ENCODE assay signal across 31 cellular contexts in the genomic region with DNA sequence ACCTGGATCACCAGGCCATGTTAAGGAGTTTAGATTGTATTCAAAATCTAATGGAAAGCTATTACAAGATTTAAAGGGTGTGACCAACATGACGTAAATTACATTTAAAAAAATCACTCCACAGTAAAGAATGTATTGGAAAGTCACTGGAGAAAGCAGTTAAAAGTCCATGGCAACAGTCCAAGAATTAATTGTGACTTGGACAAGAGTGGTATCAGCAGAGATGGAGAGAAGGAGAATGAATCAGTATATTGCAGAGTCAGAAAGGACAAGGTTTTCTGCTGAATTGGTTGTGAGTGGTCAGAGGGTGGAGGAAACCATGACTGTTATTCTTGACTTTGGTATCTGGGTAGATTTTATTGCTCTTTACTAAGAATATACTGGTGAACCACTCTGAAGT.
"Had no signal": no experiment of that assay in that cellular context is flagged by ENCODE, and none has a peak within 500 bp of the region (broad histone marks: within the 10 kb centered on the region; RNA-seq: fewer than 3 reads in every experiment).

No MANE protein-coding gene starts in this region.

- H3K4me3 ChIP-seq: cardiac muscle cell, gastrocnemius medialis, ovary, right lobe of liver, uterus had no signal

- H3K36me3 Mint-ChIP-seq: stimulated activated effector memory CD8-positive, alpha-beta T cell treated with anti-CD3 and anti-CD28 coated beads, Interleukin-12 subunit alpha, Interleukin-12 subunit beta, amount 100 ng/mL, for 72 hours; type B pancreatic cell had no signal

- H3K27ac Mint-ChIP-seq: activated T-cell treated with anti-CD3 and anti-CD28 coated beads, Interleukin-2, amount 50 U/mL, for 24 hours; effector memory CD8-positive, alpha-beta T cell; nephron; progenitor cell of endocrine pancreas; stimulated activated effector memory CD8-positive, alpha-beta T cell treated with anti-CD3 and anti-CD28 coated beads, Interleukin-12 subunit alpha, Interleukin-12 subunit beta, amount 100 ng/mL, for 72 hours; stimulated activated naive CD8-positive, alpha-beta T cell treated with anti-CD3 and anti-CD28 coated beads, Interleukin-15, Interleukin-2, amounts not matched to agents 100 ng/mL and 50 ng/mL, for 24 hours; type B pancreatic cell had no signal

- H3K27me3 Mint-ChIP-seq: activated T-cell treated with anti-CD3 and anti-CD28 coated beads, Interleukin-2, amount 50 U/mL, for 24 hours; effector memory CD8-positive, alpha-beta T cell; progenitor cell of endocrine pancreas; stimulated activated naive CD8-positive, alpha-beta T cell treated with anti-CD3 and anti-CD28 coated beads, Interleukin-15, Interleukin-2, amounts not matched to agents 100 ng/mL and 50 ng/mL, for 24 hours; type B pancreatic cell had no signal

- H3K27me3 ChIP-seq: cardiac muscle cell, gastrocnemius medialis, ovary, right lobe of liver, uterus had no signal

- ATAC-seq: activated CD4-positive, CD25-positive, alpha-beta regulatory T cell treated with anti-CD3 and anti-CD28 coated beads, Interleukin-2, amount 50 U/mL, for 24 hours; effector memory CD8-positive, alpha-beta T cell; esophagus mucosa; gastrocnemius medialis; left cardiac atrium; left ventricle myocardium superior; right lobe of liver; stimulated activated effector memory CD8-positive, alpha-beta T cell treated with anti-CD3 and anti-CD28 coated beads, Interleukin-12 subunit alpha, Interleukin-12 subunit beta, amount 100 ng/mL, for 72 hours had no signal

- DNase-seq: activated CD4-positive, alpha-beta T cell treated with anti-CD3 and anti-CD28 coated beads for 48 hours; activated CD4-positive, alpha-beta T cell treated with anti-CD3 and anti-CD28 coated beads, Interleukin-2, amount 50 U/mL, for 48 hours; activated CD8-positive, alpha-beta memory T cell treated with anti-CD3 and anti-CD28 coated beads, Interleukin-2, amount 50 U/mL, for 4 hours; activated gamma-delta T cell; activated naive CD4-positive, alpha-beta T cell treated with anti-CD3 and anti-CD28 coated beads, Interleukin-2, amount 50 U/mL, for 16 hours; activated T-cell treated with anti-CD3 and anti-CD28 coated beads, Interleukin-2, amount 50 U/mL, for 24 hours; amniotic stem cell; cerebellar nuclear complex; cortex of kidney; effector memory CD8-positive, alpha-beta T cell; gastrocnemius medialis; glutamatergic neuron; islet precursor cell; left cardiac atrium; left ventricle myocardium superior; ovary; right lobe of liver; small intestine; stimulated activated CD4-positive, alpha-beta T cell treated with anti-CD3 and anti-CD28 coated beads, Interleukin-4, amount 100 ng/mL, for 24 hours; substantia nigra; T-helper 9 cell; uterus; WERI-Rb-1 had no signal

- H3K4me1 ChIP-seq: gastrocnemius medialis, right lobe of liver, uterus had no signal

- H3K9me3 ChIP-seq: gastrocnemius medialis, ovary, right lobe of liver, uterus had no signal

- H3K27ac ChIP-seq: cardiac muscle cell, gastrocnemius medialis, ovary, right lobe of liver, uterus, WERI-Rb-1 had no signal

- H3K4me3 Mint-ChIP-seq: activated T-cell treated with anti-CD3 and anti-CD28 coated beads, Interleukin-2, amount 50 U/mL, for 24 hours; effector memory CD8-positive, alpha-beta T cell; nephron; stimulated activated effector memory CD8-positive, alpha-beta T cell treated with anti-CD3 and anti-CD28 coated beads, Interleukin-12 subunit alpha, Interleukin-12 subunit beta, amount 100 ng/mL, for 72 hours; stimulated activated naive CD8-positive, alpha-beta T cell treated with anti-CD3 and anti-CD28 coated beads, Interleukin-15, Interleukin-2, amounts not matched to agents 100 ng/mL and 50 ng/mL, for 24 hours; type B pancreatic cell had no signal

- H3K4me1 Mint-ChIP-seq: nephron; stimulated activated effector memory CD8-positive, alpha-beta T cell treated with anti-CD3 and anti-CD28 coated beads, Interleukin-12 subunit alpha, Interleukin-12 subunit beta, amount 100 ng/mL, for 72 hours had no signal
